22 cellular contexts compared by ENCODE assay signal in the genomic region with DNA sequence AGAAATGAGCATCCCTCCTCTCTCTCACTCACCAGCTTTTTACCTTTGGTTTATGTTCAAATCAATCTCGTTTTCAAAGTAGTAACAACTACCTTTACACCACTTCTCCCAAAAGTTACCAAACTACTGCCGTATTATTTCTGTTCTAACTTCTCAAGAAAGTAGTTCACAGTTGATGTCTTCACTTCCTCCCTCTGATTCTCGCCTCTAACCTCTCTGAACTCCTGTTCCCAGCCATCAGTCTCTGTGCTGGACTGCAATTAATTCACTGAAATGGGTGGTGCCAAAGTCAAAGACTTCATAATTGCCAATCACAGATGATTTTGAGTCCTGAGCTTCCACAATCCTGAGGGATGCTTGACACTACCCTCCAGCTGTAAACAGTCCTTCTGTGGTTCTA. TPM values are rescaled to one million over a fixed set of nuclear protein-coding genes. Genes with fewer than 3 reads are reported as not detected.
DNase-seq lines count a peak whose midpoint lies in the region; ATAC-seq, FAIRE-seq and TF ChIP-seq lines count a peak whose summit lies in the region.
"Had no signal": no experiment of that assay in that cellular context is flagged by ENCODE, and none has a peak within 500 bp of the region (broad histone marks: within the 10 kb centered on the region; RNA-seq: fewer than 3 reads in every experiment).

No MANE protein-coding gene starts in this region.

- no TSS peak for BruUV-seq in K562 (replicated peaks; lab: Mats Ljungman, UMichigan)

- no peak overlapping the region for H2AFZ ChIP-seq in Karpas-422 (ENCODE audit: low read length)
- no peak overlapping the region for H2AFZ ChIP-seq in K562 (ENCODE audit: low read depth, low read length)

- whole genome bisulfite sequencing in K562 (ENCODE audit: insufficient coverage, low coverage, missing lambda C conversion rate): 3% methylated on average over 3 of the region's 3 CpGs

- DNase-seq in AML-193 (lab: John Stamatoyannopoulos, UW) (peak; percentile 61 to 66), GM18507 (ENCODE audit: extremely low spot score, insufficient read length, low read depth) (no peak), Karpas-422 (peak; percentile 44), K562 (ENCODE audit: extremely low read depth in 1 of 4, low spot score in 3 of 4) (no peak), GM19238 (ENCODE audit: insufficient read length, low spot score) (no peak), Peyer's patch (no peak)
- DNase-seq in activated CD8-positive, alpha-beta memory T cell treated with anti-CD3 and anti-CD28 coated beads, Interleukin-2, amount 50 U/mL, for 4 hours: no peak
- DNase-seq: activated gamma-delta T cell; anterior cingulate cortex; cerebellar nuclear complex; DMS79 treated with DMSO at 0.1 percent for 48 hours; effector CD8-positive, alpha-beta T cell; esophagus squamous epithelium; MG63; NCI-H2029; NCI-H510A; ovary; right lobe of liver had no signal

- peak overlapping the region; percentile 37 for H3K4me2 ChIP-seq in Karpas-422 (ENCODE audit: low read depth, low read length, poor library complexity, severe bottlenecking)
- H3K4me2 ChIP-seq in K562 (ENCODE audit: insufficient read depth, low read length): no peak overlapping the region

- H3K4me3 ChIP-seq in Karpas-422 (ENCODE audit: low read length) (no peak overlapping the region), K562 (no peak overlapping the region), Peyer's patch (no peak overlapping the region)
- H3K4me3 ChIP-seq: esophagus squamous epithelium, MG63, ovary, right lobe of liver, SJSA1 had no signal

- no peaks in the 10 kb centered on the region for H3K9me3 ChIP-seq in Karpas-422 (ENCODE audit: low read length)
- no peaks in the 10 kb centered on the region for H3K9me3 ChIP-seq in K562 (replicated peaks; ENCODE audit: control insufficient read depth, insufficient read depth, low read depth, low read length)
- no peaks in the 10 kb centered on the region for H3K9me3 ChIP-seq in Peyer's patch
- H3K9me3 ChIP-seq: esophagus squamous epithelium, MG63, ovary, right lobe of liver, SJSA1 had no signal

- FAIRE-seq in GM18507 (lab: Jason Lieb, UNC) (peak; percentile 55), K562 (lab: Jason Lieb, UNC) (no peak)
- FAIRE-seq: HepG2 had no signal

- TF ChIP-seq POLR2A in K562 (conservative IDR thresholded peaks at IDR 0.05) (no peak), Peyer's patch (IDR thresholded peaks at IDR 0.05) (no peak)

- TF ChIP-seq CTCF in K562 (IDR thresholded peaks at IDR 0.05 in 2 of 3, conservative IDR thresholded peaks at IDR 0.05 in 1 of 3; ENCODE audit: insufficient read depth in 2 of 3, low read depth in 1 of 3, low read length in 3 of 3) (no peak), Peyer's patch (IDR thresholded peaks at IDR 0.05) (no peak)

- H3K27me3 ChIP-seq in Karpas-422 (ENCODE audit: low read length) (no peaks in the 10 kb centered on the region), K562 (ENCODE audit: control insufficient read depth in 2 of 2, insufficient read depth in 2 of 2, low read length in 2 of 2) (peaks cover 12 to 20% of the 10 kb centered on the region in 2 experiments), Peyer's patch (no peaks in the 10 kb centered on the region)
- H3K27me3 ChIP-seq: esophagus squamous epithelium, MG63, ovary, right lobe of liver, SJSA1 had no signal

- no peaks in the 10 kb centered on the region for H3K9me2 ChIP-seq in Karpas-422 (replicated peaks; ENCODE audit: insufficient read depth, low read length)

- ATAC-seq in K562: no peak
- no peak for ATAC-seq in HG02588 (IDR thresholded peaks at IDR 0.05; ENCODE audit: unreplicated experiment)
- ATAC-seq: HepG2; right lobe of liver; stimulated activated memory B cell treated with anti-CD40 and anti-IgM and Interleukin-4, amounts not matched to agents 10 μg/mL and 1 μg/mL and 100 μg/mL, for 72 hours had no signal

- H3K27ac ChIP-seq in Karpas-422 (ENCODE audit: low read length): no peak overlapping the region
- H3K27ac ChIP-seq in K562 (ENCODE audit: extremely low read depth, low read depth, low read length): no peak overlapping the region
- H3K27ac ChIP-seq in Peyer's patch: no peak overlapping the region
- H3K27ac ChIP-seq: esophagus squamous epithelium, ovary, right lobe of liver, SJSA1 had no signal

- CTCF ChIA-PET in K562 (lab: Yijun Ruan, JAX; ENCODE audit: low intra/inter-chr PET ratio): no interaction called here

- no peaks in the 10 kb centered on the region for H3K79me2 ChIP-seq in Karpas-422 (ENCODE audit: low read length)
- H3K79me2 ChIP-seq in K562 (ENCODE audit: control insufficient read depth, insufficient read depth, low read length): no peaks in the 10 kb centered on the region

- no peaks in the 10 kb centered on the region for H4K20me1 ChIP-seq in Karpas-422 (ENCODE audit: insufficient read depth, low read depth, low read length)
- H4K20me1 ChIP-seq in K562 (replicated peaks; ENCODE audit: control insufficient read depth, insufficient read depth, low read length): 0 out of 2 replicates have a peak, but pooled peaks cover 3% of the 10 kb centered on the region

- H3K4me1 ChIP-seq in Karpas-422 (ENCODE audit: low read length) (peaks cover 32% of the 10 kb centered on the region), K562 (replicated peaks in 1 of 2; ENCODE audit: control insufficient read depth in 2 of 2, insufficient read depth in 2 of 2, low read length in 2 of 2) (no peaks in the 10 kb centered on the region), Peyer's patch (peaks cover 0 to 12% (median 0%) of the 10 kb centered on the region in 4 donors)

- H3K9ac ChIP-seq in Karpas-422 (ENCODE audit: low read length): no peak overlapping the region
- no peak overlapping the region for H3K9ac ChIP-seq in K562 (ENCODE audit: insufficient read depth in 1 of 2, low read depth in 2 of 2, low read length in 2 of 2)

- H3K9me1 ChIP-seq in K562 (ENCODE audit: control insufficient read depth, insufficient read depth, low read length): no peaks in the 10 kb centered on the region

- no peak for TF ChIP-seq EP300 in K562 (IDR thresholded peaks at IDR 0.05; ENCODE audit: low read length)

- H3K36me3 ChIP-seq in Karpas-422 (ENCODE audit: insufficient read depth, low read length) (no peaks in the 10 kb centered on the region), K562 (ENCODE audit: control insufficient read depth, insufficient read depth, low read length) (no peaks in the 10 kb centered on the region), Peyer's patch (no peaks in the 10 kb centered on the region)
- H3K36me3 ChIP-seq: esophagus squamous epithelium, MG63, ovary, right lobe of liver, SJSA1 had no signal

- POLR2A ChIA-PET in K562 (lab: Yijun Ruan, JAX): interaction anchor here (0.7 to 1.5 kb wide), 4 partner anchors 8 to 382 kb away, joined by 3 to 7 read pairs (median 4); no protein-coding TSS in a partner anchor

- in situ Hi-C loops in K562 (cut with MboI): no loop called here

- no peak for TF ChIP-seq RAD21 in K562 (CRISPR knock-in tag; conservative IDR thresholded peaks at IDR 0.05 in 1 of 2, IDR thresholded peaks at IDR 0.05 in 1 of 2)

- intact Hi-C loops in K562 (cut with micrococcal nuclease): no loop called here

TF ChIP-seq in K562, 482 proteins besides CTCF, POLR2A, EP300 and RAD21:
- TF ChIP-seq, protein P1, sequence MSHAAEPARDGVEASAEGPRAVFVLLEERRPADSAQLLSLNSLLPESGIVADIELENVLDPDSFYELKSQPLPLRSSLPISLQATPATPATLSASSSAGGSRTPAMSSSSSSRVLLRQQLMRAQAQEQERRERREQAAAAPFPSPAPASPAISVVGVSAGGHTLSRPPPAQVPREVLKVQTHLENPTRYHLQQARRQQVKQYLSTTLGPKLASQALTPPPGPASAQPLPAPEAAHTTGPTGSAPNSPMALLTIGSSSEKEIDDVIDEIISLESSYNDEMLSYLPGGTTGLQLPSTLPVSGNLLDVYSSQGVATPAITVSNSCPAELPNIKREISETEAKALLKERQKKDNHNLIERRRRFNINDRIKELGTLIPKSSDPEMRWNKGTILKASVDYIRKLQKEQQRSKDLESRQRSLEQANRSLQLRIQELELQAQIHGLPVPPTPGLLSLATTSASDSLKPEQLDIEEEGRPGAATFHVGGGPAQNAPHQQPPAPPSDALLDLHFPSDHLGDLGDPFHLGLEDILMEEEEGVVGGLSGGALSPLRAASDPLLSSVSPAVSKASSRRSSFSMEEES (CRISPR knock-in tag; IDR thresholded peaks at IDR 0.05): no peak
- 0 out of 2 replicates have a peak, but pooled peaks have one; percentile 12 for TF ChIP-seq SPI1 (IDR thresholded peaks at IDR 0.05; ENCODE audit: borderline replicate concordance, low read depth, low read length)
- TF ChIP-seq, protein P2, sequence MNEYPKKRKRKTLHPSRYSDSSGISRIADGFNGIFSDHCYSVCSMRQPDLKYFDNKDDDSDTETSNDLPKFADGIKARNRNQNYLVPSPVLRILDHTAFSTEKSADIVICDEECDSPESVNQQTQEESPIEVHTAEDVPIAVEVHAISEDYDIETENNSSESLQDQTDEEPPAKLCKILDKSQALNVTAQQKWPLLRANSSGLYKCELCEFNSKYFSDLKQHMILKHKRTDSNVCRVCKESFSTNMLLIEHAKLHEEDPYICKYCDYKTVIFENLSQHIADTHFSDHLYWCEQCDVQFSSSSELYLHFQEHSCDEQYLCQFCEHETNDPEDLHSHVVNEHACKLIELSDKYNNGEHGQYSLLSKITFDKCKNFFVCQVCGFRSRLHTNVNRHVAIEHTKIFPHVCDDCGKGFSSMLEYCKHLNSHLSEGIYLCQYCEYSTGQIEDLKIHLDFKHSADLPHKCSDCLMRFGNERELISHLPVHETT (CRISPR knock-in tag; conservative IDR thresholded peaks at IDR 0.05 in 1 of 2, IDR thresholded peaks at IDR 0.05 in 1 of 2): no peak
TF ChIP-seq in K562: peak in this region for 1.

RNA-seq across cellular contexts. Expression of a gene that starts 54.0 kb away (rescaled TPM):
- total RNA-seq in Karpas-422 (2014; rRNA removed; shearing (Covaris generic); ENCODE audit: low replicate concordance): 21.7 and 31.1 TPM in 2 replicates
- 10.0 and 29.7 TPM in 2 replicates for total RNA-seq in K562 (2011; cell fraction: chromatin; rRNA removed; ENCODE audit: low replicate concordance)
- total RNA-seq in K562 (2011; cell fraction: nucleolus; rRNA removed): 6.0 and 8.4 TPM in 2 replicates
- 13.1 and 14.9 TPM in 2 replicates for total RNA-seq in K562 (2011; cell fraction: nucleoplasm; rRNA removed)
- total RNA-seq in K562 (2014; rRNA removed) (16.5 and 21.5 TPM in 2 replicates), K562 (2014; rRNA removed; fragmentation: Illumina TruSeq; extraction: Trizol) (21.2 and 22.5 TPM in 2 replicates), K562 (2015; rRNA removed; fragmentation: Illumina TruSeq; extraction: Trizol) (24.3 and 24.9 TPM in 2 replicates), K562 (2021) (21.0 and 22.7 TPM in 2 replicates), Peyer's patch (10 to 100 TPM in 1 of 4 donors, 1 to 10 TPM in 3; 6.3 to 12.2 (median 8.7) TPM)
- polyA plus RNA-seq in K562 (2011; rRNA removed) (11.5 and 13.4 TPM in 2 replicates), K562 (2014; fragmentation: Illumina TruSeq; extraction: Trizol) (18.3 and 20.2 TPM in 2 replicates), K562 (2014; fragmentation: Nextera tagmentation; extraction: Ambion mirVana) (10 to 100 TPM in 1 of 2 experiments, 1 to 10 TPM in 1; 9.6 to 12.8 TPM), K562 (2014; rRNA removed) (11.3 and 12.0 TPM in 2 replicates)
- polyA plus RNA-seq in K562 (2011; cell fraction: cytosol; rRNA removed): 3.6 and 5.6 TPM in 2 replicates
- polyA plus RNA-seq in K562 (2011; cell fraction: nucleus; rRNA removed): 9.8 and 10.1 TPM in 2 replicates
- polyA plus RNA-seq in K562 (2012): 10.6 and 11.8 TPM in 2 replicates
- 23.6 and 26.4 TPM in 2 replicates for polyA minus RNA-seq in K562 (2011; rRNA and poly(A)+ RNA removed)
- polyA minus RNA-seq in K562 (2011; cell fraction: cytosol; rRNA and poly(A)+ RNA removed): 11.1 and 11.2 TPM in 2 replicates
- 9.3 and 18.7 TPM in 2 replicates for polyA minus RNA-seq in K562 (2011; cell fraction: nucleus; rRNA and poly(A)+ RNA removed)

Comparison
In these comparisons a context has a peak if more than half of its experiments do, and no peak if none do; other contexts are left out.
1. DNase-seq: peak in AML-193 (2 of 2) and Karpas-422 (single experiment); none in GM18507 (single experiment), K562 (0 of 4), activated CD8-positive, alpha-beta memory T cell treated with anti-CD3 and anti-CD28 coated beads, Interleukin-2, amount 50 U/mL, for 4 hours (single experiment), GM19238 (single experiment) and Peyer's patch (0 of 3).